ENCODE assay signal across 11 cellular contexts in genomic region chr10:7526017-7526400, GRCh38.
A peak's percentile ranks its signal among the peaks of the same experiment; 100 is the strongest.
DNase-seq lines count a peak whose midpoint lies in the region; ATAC-seq, FAIRE-seq and TF ChIP-seq lines count a peak whose summit lies in the region.
"Had no signal": no experiment of that assay in that cellular context is flagged by ENCODE, and none has a peak within 500 bp of the region (broad histone marks: within the 10 kb centered on the region; RNA-seq: fewer than 3 reads in every experiment).

No MANE protein-coding gene starts in this region.

- no peak for FAIRE-seq in A549 (lab: Jason Lieb, UNC)
- no peak for FAIRE-seq in K562 (lab: Jason Lieb, UNC)

- no TSS peak for BruUV-seq in K562 (replicated peaks; lab: Mats Ljungman, UMichigan)

- H3K36me3 ChIP-seq in KMS-11 (ENCODE audit: insufficient read depth) (no peaks in the 10 kb centered on the region), K562 (ENCODE audit: control insufficient read depth, insufficient read depth, low read length) (no peaks in the 10 kb centered on the region), upper lobe of right lung (no peaks in the 10 kb centered on the region)
- H3K36me3 ChIP-seq: SJSA1 had no signal

- TF ChIP-seq EP300 in A549 (IDR thresholded peaks at IDR 0.05) (no peak), K562 (IDR thresholded peaks at IDR 0.05; ENCODE audit: low read length) (no peak)

- in situ Hi-C loops in K562 (cut with MboI), result loop anchor here (10.0 kb wide), 2 partner anchors 159 to 1779 kb away; no protein-coding TSS in a partner anchor

- intact Hi-C loops in K562 (cut with micrococcal nuclease), result loop anchor here (5.0 to 10.0 kb wide), 2 partner anchors 96 to 349 kb away; no protein-coding TSS in a partner anchor
- intact Hi-C loops in upper lobe of right lung (cut with DNase I), result loop anchor here (5.0 kb wide), 1 partner anchor 161 kb away; no protein-coding TSS in a partner anchor

- H2AFZ ChIP-seq in KMS-11 (ENCODE audit: low read depth), result peak overlapping the region; percentile 1; the same call in 1 of the 2 replicates
- no peak overlapping the region for H2AFZ ChIP-seq in K562 (ENCODE audit: low read depth, low read length)

- H3K9me1 ChIP-seq in K562 (ENCODE audit: control insufficient read depth, insufficient read depth, low read length), result no peaks in the 10 kb centered on the region

- POLR2A ChIA-PET in A549 (lab: Yijun Ruan, JAX), result no interaction called here
- POLR2A ChIA-PET in K562 (lab: Yijun Ruan, JAX), result interaction anchor here (0.6 to 0.8 kb wide), 2 partner anchors 739 to 1777 kb away, joined by 4 to 6 read pairs; no protein-coding TSS in a partner anchor

- H3K27me3 ChIP-seq in KMS-11 (ENCODE audit: insufficient read depth, low read depth), result no peaks in the 10 kb centered on the region
- H3K27me3 ChIP-seq in K562 (ENCODE audit: control insufficient read depth in 2 of 2, insufficient read depth in 2 of 2, low read length in 2 of 2), result peaks cover 0 to 7% of the 10 kb centered on the region in 2 experiments; a peak in 4 of 5 replicates
- H3K27me3 ChIP-seq in upper lobe of right lung, result peaks cover 9% of the 10 kb centered on the region

- H3K4me2 ChIP-seq in A549, result peak overlapping the region; percentile 33
- H3K4me2 ChIP-seq in KMS-11, result no peak overlapping the region
- H3K4me2 ChIP-seq in K562 (ENCODE audit: insufficient read depth, low read length), result no peak overlapping the region

- no peak for TF ChIP-seq RAD21 in A549 (conservative IDR thresholded peaks at IDR 0.05 in 1 of 2, IDR thresholded peaks at IDR 0.05 in 1 of 2)
- TF ChIP-seq RAD21 in K562 (CRISPR knock-in tag; conservative IDR thresholded peaks at IDR 0.05 in 1 of 2, IDR thresholded peaks at IDR 0.05 in 1 of 2), result no peak

- 51% methylated on average over 19 of the region's 19 CpGs for WGBS in A549 (ENCODE audit: missing lambda C conversion rate)
- 18% methylated on average over 19 of the region's 19 CpGs for WGBS in K562 (ENCODE audit: insufficient coverage, low coverage, missing lambda C conversion rate)

- H4K20me1 ChIP-seq in KMS-11 (ENCODE audit: insufficient read depth) (no peaks in the 10 kb centered on the region), K562 (replicated peaks; ENCODE audit: control insufficient read depth, insufficient read depth, low read length) (no peaks in the 10 kb centered on the region)

- TF ChIP-seq POLR2A in A549 (IDR thresholded peaks at IDR 0.05; ENCODE audit: low read length) (no peak), K562 (conservative IDR thresholded peaks at IDR 0.05) (no peak)

- H3K4me1 ChIP-seq in A549 (no peaks in the 10 kb centered on the region), KMS-11 (ENCODE audit: low read depth, poor library complexity, severe bottlenecking) (peaks cover 11% of the 10 kb centered on the region), K562 (replicated peaks in 1 of 2; ENCODE audit: control insufficient read depth in 2 of 2, insufficient read depth in 2 of 2, low read length in 2 of 2) (no peaks in the 10 kb centered on the region), upper lobe of right lung (no peaks in the 10 kb centered on the region)
- H3K4me1 ChIP-seq: SJSA1 had no signal

- H3K9ac ChIP-seq in KMS-11 (no peak overlapping the region), K562 (ENCODE audit: insufficient read depth in 1 of 2, low read depth in 2 of 2, low read length in 2 of 2) (no peak overlapping the region)

- no peak for TF ChIP-seq CTCF in A549 (IDR thresholded peaks at IDR 0.05)
- no peak for TF ChIP-seq CTCF in KMS-11 (conservative IDR thresholded peaks at IDR 0.05; ENCODE audit: low read depth, low read length)
- TF ChIP-seq CTCF in K562 (IDR thresholded peaks at IDR 0.05 in 2 of 3, conservative IDR thresholded peaks at IDR 0.05 in 1 of 3; ENCODE audit: insufficient read depth in 2 of 3, low read depth in 1 of 3, low read length in 3 of 3), result no peak
- TF ChIP-seq CTCF in GM10266 (IDR thresholded peaks at IDR 0.05; ENCODE audit: control insufficient read depth, insufficient read depth, low read depth, missing control alignments), result no peak
- no peak for TF ChIP-seq CTCF in upper lobe of right lung (IDR thresholded peaks at IDR 0.05)

- no peak overlapping the region for H3K27ac ChIP-seq in A549
- no peak overlapping the region for H3K27ac ChIP-seq in KMS-11
- H3K27ac ChIP-seq in K562 (ENCODE audit: extremely low read depth, low read depth, low read length), result no peak overlapping the region
- H3K27ac ChIP-seq in upper lobe of right lung, result no peak overlapping the region
- H3K27ac ChIP-seq: RWPE1, SJSA1 had no signal

- ATAC-seq in A549 (peak; percentile 70 to 72; a peak in 4 of 6 replicates), K562 (peak; percentile 66; the same call in 2 of the 3 replicates), upper lobe of right lung (no peak)

- H3K4me3 ChIP-seq in A549 (no peak overlapping the region), KMS-11 (IDR thresholded peaks at IDR 0.05; ENCODE audit: insufficient read depth, low read depth, low read length) (no peak overlapping the region), K562 (no peak overlapping the region), upper lobe of right lung (no peak overlapping the region)
- H3K4me3 ChIP-seq: SJSA1 had no signal

- H3K9me3 ChIP-seq in A549, result no peaks in the 10 kb centered on the region
- 0 out of 2 replicates have a peak, but pooled peaks cover 2% of the 10 kb centered on the region for H3K9me3 ChIP-seq in K562 (replicated peaks; ENCODE audit: control insufficient read depth, insufficient read depth, low read depth, low read length)
- no peaks in the 10 kb centered on the region for H3K9me3 ChIP-seq in upper lobe of right lung
- H3K9me3 ChIP-seq: SJSA1 had no signal

- H3K79me2 ChIP-seq in KMS-11 (ENCODE audit: insufficient read depth, low read depth), result no peaks in the 10 kb centered on the region
- H3K79me2 ChIP-seq in K562 (ENCODE audit: control insufficient read depth, insufficient read depth, low read length), result no peaks in the 10 kb centered on the region

- DNase-seq in A549 (ENCODE audit: low read depth in 1 of 2, low spot score in 1 of 2), result no peak
- DNase-seq in AG20443 (ENCODE audit: low spot score), result peak; percentile 35
- DNase-seq in K562 (ENCODE audit: extremely low read depth in 1 of 4, low spot score in 3 of 4), result no peak
- no peak for DNase-seq in GM10266 (ENCODE audit: extremely low spot score)
- no peak for DNase-seq in upper lobe of right lung
- DNase-seq in cortex of kidney (lab: John Stamatoyannopoulos, UW), result no peak
- DNase-seq: DMS79, NCI-H2029 treated with DMSO at 0.1 percent for 48 hours had no signal

- CTCF ChIA-PET in A549 (lab: Yijun Ruan, JAX) (interaction anchor here (0.6 to 7.3 kb wide), 62 partner anchors 9 to 1802 kb away, joined by 3 to 106 read pairs (median 4); partner anchors contain the start of gene TAF3), K562 (lab: Yijun Ruan, JAX; ENCODE audit: low intra/inter-chr PET ratio) (interaction anchor here (1.1 to 2.9 kb wide), 4 partner anchors 161 to 1776 kb away, joined by 3 to 22 read pairs (median 12); no protein-coding TSS in a partner anchor)

TF ChIP-seq in A549, 52 proteins besides CTCF, POLR2A, EP300 and RAD21:
- no peak for TF ChIP-seq MAX (IDR thresholded peaks at IDR 0.05)
- no peak for TF ChIP-seq TFCP2L1 (CRISPR knock-in tag; IDR thresholded peaks at IDR 0.05)
- TF ChIP-seq RARB (CRISPR knock-in tag; IDR thresholded peaks at IDR 0.05), result no peak
- TF ChIP-seq NFE2L2 (conservative IDR thresholded peaks at IDR 0.05; ENCODE audit: low read length), result no peak
- no peak for TF ChIP-seq JUN (IDR thresholded peaks at IDR 0.05)
- no peak for TF ChIP-seq POLR2AphosphoS2 (conservative IDR thresholded peaks at IDR 0.05; ENCODE audit: low read length)
- no peak for TF ChIP-seq HOXA7 (CRISPR knock-in tag; IDR thresholded peaks at IDR 0.05)
- TF ChIP-seq TP53 (CRISPR knock-in tag; IDR thresholded peaks at IDR 0.05), result no peak
- no peak for TF ChIP-seq PHF8 (IDR thresholded peaks at IDR 0.05; ENCODE audit: borderline replicate concordance, low read depth)
TF ChIP-seq in A549: peak in this region for 0.

TF ChIP-seq in K562, 482 proteins besides CTCF, POLR2A, EP300 and RAD21:
- TF ChIP-seq ZNF780A (CRISPR knock-in tag; IDR thresholded peaks at IDR 0.05) (no peak), PML (IDR thresholded peaks at IDR 0.05; ENCODE audit: low read length) (no peak)
